10 cellular contexts compared by ENCODE assay signal in genomic region chr19:46635920-46636761, GRCh38. TPM values are rescaled to one million over a fixed set of nuclear protein-coding genes. Genes with fewer than 3 reads are reported as not detected.
DNase-seq lines count a peak whose midpoint lies in the region; ATAC-seq and TF ChIP-seq lines count a peak whose summit lies in the region.
"Had no signal": no experiment of that assay in that cellular context is flagged by ENCODE, and none has a peak within 500 bp of the region (broad histone marks: within the 10 kb centered on the region; RNA-seq: fewer than 3 reads in every experiment).

Gene GNG8, minus strand, starts transcription at chr19:46636202. Its CDS starts 1,520 bp downstream, at chr19:46634682.

- POLR2A ChIA-PET in activated CD8-positive, alpha-beta T cell treated with anti-CD3 and anti-CD28 coated beads for 36 hours (lab: Charles Lee), result interaction anchor here (1.1 to 1.7 kb wide), 4 partner anchors 14 to 113 kb away, joined by 3 to 7 read pairs (median 5); no protein-coding TSS in a partner anchor

- CTCF ChIA-PET in activated CD8-positive, alpha-beta T cell treated with anti-CD3 and anti-CD28 coated beads for 36 hours (lab: Charles Lee), result interaction anchor here (0.5 to 2.0 kb wide), 5 partner anchors 21 to 107 kb away, joined by 3 to 16 read pairs (median 4); partner anchors contain the start of gene DACT3

- H3K36me3 ChIP-seq in iPS-20b (ENCODE audit: insufficient read depth, low read depth, low read length), result no peaks in the 10 kb centered on the region
- no peaks in the 10 kb centered on the region for H3K36me3 ChIP-seq in tibial artery
- H3K36me3 ChIP-seq: adrenal gland, upper lobe of left lung had no signal

- H3K4me3 Mint-ChIP-seq in activated CD8-positive, alpha-beta T cell treated with anti-CD3 and anti-CD28 coated beads for 36 hours, result peak within 1 kb of the TSS; percentile 76

- H3K4me3 ChIP-seq in iPS-20b (ENCODE audit: low read length) (peak within 1 kb of the TSS; percentile 73; the same call in 1 of the 2 replicates), tibial artery (peak within 1 kb of the TSS in 1 of 2 donors; percentile 53)

- peak within 1 kb of the TSS; percentile 71 for H3K27ac Mint-ChIP-seq in activated CD8-positive, alpha-beta T cell treated with anti-CD3 and anti-CD28 coated beads for 36 hours

- H3K27me3 ChIP-seq in iPS-20b (ENCODE audit: insufficient read depth, low read length), result peaks cover 89% of the 10 kb centered on the region
- no peaks in the 10 kb centered on the region for H3K27me3 ChIP-seq in tibial artery

- peaks cover 4% of the 10 kb centered on the region for H3K4me1 ChIP-seq in iPS-20b (ENCODE audit: insufficient read depth, low read length)
- H3K4me1 ChIP-seq in tibial artery, result peaks cover 0 to 46% (median 34%) of the 10 kb centered on the region in 4 donors

- no peaks in the 10 kb centered on the region for H3K9me3 Mint-ChIP-seq in activated CD8-positive, alpha-beta T cell treated with anti-CD3 and anti-CD28 coated beads for 36 hours

- peak; percentile 46 for DNase-seq in stimulated activated CD4-positive, alpha-beta T cell treated with anti-CD3 and anti-CD28 coated beads, Interleukin-15, amount 100 ng/mL, for 24 hours
- DNase-seq in stimulated activated CD4-positive, alpha-beta T cell treated with anti-CD3 and anti-CD28 coated beads, Interleukin-12 subunit alpha, Interleukin-12 subunit beta, amount 100 ng/mL, for 4 hours, result no peak
- peak; percentile 67 for DNase-seq in activated CD8-positive, alpha-beta T cell treated with anti-CD3 and anti-CD28 coated beads for 36 hours
- no peak for DNase-seq in tibial artery
- DNase-seq: adrenal gland had no signal

- intact Hi-C loops in activated CD8-positive, alpha-beta T cell treated with anti-CD3 and anti-CD28 coated beads for 36 hours (cut with micrococcal nuclease), result no loop called here
- intact Hi-C loops in tibial artery (cut with DNase I; ENCODE audit: low total_unique reads), result no loop called here

- no peaks in the 10 kb centered on the region for H3K9me3 ChIP-seq in iPS-20b (ENCODE audit: insufficient read depth, low read depth, low read length)
- no peaks in the 10 kb centered on the region for H3K9me3 ChIP-seq in tibial artery
- H3K9me3 ChIP-seq: adrenal gland, upper lobe of left lung had no signal

- H3K27me3 Mint-ChIP-seq in activated CD8-positive, alpha-beta T cell treated with anti-CD3 and anti-CD28 coated beads for 36 hours, result peaks cover 3% of the 10 kb centered on the region

- H3K36me3 Mint-ChIP-seq in activated CD8-positive, alpha-beta T cell treated with anti-CD3 and anti-CD28 coated beads for 36 hours (ENCODE audit: low read depth), result peaks cover 14% of the 10 kb centered on the region

- H3K27ac ChIP-seq in iPS-20b (ENCODE audit: low read length) (no peak within 1 kb of the TSS), tibial artery (peak within 1 kb of the TSS; percentile 47 to 65)
- H3K27ac ChIP-seq: upper lobe of left lung had no signal

- no peak within 1 kb of the TSS for H3K9ac ChIP-seq in iPS-20b (ENCODE audit: low read depth, low read length)

- peaks cover 22% of the 10 kb centered on the region for H3K4me1 Mint-ChIP-seq in activated CD8-positive, alpha-beta T cell treated with anti-CD3 and anti-CD28 coated beads for 36 hours (ENCODE audit: low read depth)

- ATAC-seq in activated CD8-positive, alpha-beta T cell treated with anti-CD3 and anti-CD28 coated beads for 36 hours, result no peak
- ATAC-seq in GM19328 (IDR thresholded peaks at IDR 0.05; ENCODE audit: unreplicated experiment) (no peak), GM21515 (IDR thresholded peaks at IDR 0.05; ENCODE audit: unreplicated experiment) (no peak), HG03095 (IDR thresholded peaks at IDR 0.05; ENCODE audit: unreplicated experiment) (no peak)

- TF ChIP-seq CTCF in activated CD8-positive, alpha-beta T cell treated with anti-CD3 and anti-CD28 coated beads for 36 hours (IDR thresholded peaks at IDR 0.05), result no peak
- no peak for TF ChIP-seq CTCF in tibial artery (IDR thresholded peaks at IDR 0.05)

RNA-seq across cellular contexts. Expression of gene GNG8, which starts in this region (rescaled TPM):
- 10 to 100 TPM; 33.0 to 45.4 TPM for total RNA-seq in activated CD8-positive, alpha-beta T cell treated with anti-CD3 and anti-CD28 coated beads for 36 hours
- total RNA-seq: upper lobe of left lung had no signal

Comparison
In these comparisons a context has a peak if more than half of its experiments do, and no peak if none do; other contexts are left out.
1. DNase-seq: peak in stimulated activated CD4-positive, alpha-beta T cell treated with anti-CD3 and anti-CD28 coated beads, Interleukin-15, amount 100 ng/mL, for 24 hours (single experiment) and activated CD8-positive, alpha-beta T cell treated with anti-CD3 and anti-CD28 coated beads for 36 hours (single experiment); none in stimulated activated CD4-positive, alpha-beta T cell treated with anti-CD3 and anti-CD28 coated beads, Interleukin-12 subunit alpha, Interleukin-12 subunit beta, amount 100 ng/mL, for 4 hours (single experiment) and tibial artery (0 of 2).